ENCODE assay signal across 20 cellular contexts in genomic region chrX:140066262-140066661, GRCh38.
"Had no signal": no experiment of that assay in that cellular context is flagged by ENCODE, and none has a peak within 500 bp of the region (broad histone marks: within the 10 kb centered on the region; RNA-seq: fewer than 3 reads in every experiment).

No MANE protein-coding gene starts in this region.

- H3K27me3 ChIP-seq: esophagus squamous epithelium, suprapubic skin had no signal

- H3K4me3 ChIP-seq: esophagus squamous epithelium, mucosa of descending colon, prostate gland, skin epidermis, suprapubic skin had no signal

- H3K36me3 Mint-ChIP-seq: activated CD4-positive, alpha-beta memory T cell treated with anti-CD3 and anti-CD28 coated beads for 36 hours; activated naive CD8-positive, alpha-beta T cell; immature natural killer cell; memory B cell; naive B cell; type B pancreatic cell had no signal

- H3K27ac Mint-ChIP-seq: activated B cell treated with CpG ODN at 0.5 μM for 24 hours; activated CD4-positive, alpha-beta memory T cell treated with anti-CD3 and anti-CD28 coated beads for 36 hours; activated naive CD8-positive, alpha-beta T cell; activated T-helper 1 cell treated with anti-CD3 and anti-CD28 coated beads, Interleukin-12 subunit alpha, Interleukin-12 subunit beta, Interleukin-2, Interleukin-4 antibody, amounts not matched to agents 30 ng/mL and 10 ng/mL and 1 ng/mL, durations not matched to agents 14 hours and 24 hours and 36 hours; effector memory CD8-positive, alpha-beta T cell; immature natural killer cell; memory B cell; naive B cell; stimulated activated naive CD8-positive, alpha-beta T cell treated with anti-CD3 and anti-CD28 coated beads, Interleukin-15, amount 100 ng/mL, for 72 hours; type B pancreatic cell had no signal

- H3K27ac ChIP-seq: esophagus squamous epithelium, prostate gland, skin epidermis, suprapubic skin had no signal

- H3K27me3 Mint-ChIP-seq: activated B cell treated with CpG ODN at 0.5 μM for 24 hours; activated CD4-positive, alpha-beta memory T cell treated with anti-CD3 and anti-CD28 coated beads for 36 hours; activated naive CD8-positive, alpha-beta T cell; effector memory CD8-positive, alpha-beta T cell; stimulated activated naive CD8-positive, alpha-beta T cell treated with anti-CD3 and anti-CD28 coated beads, Interleukin-15, amount 100 ng/mL, for 72 hours; type B pancreatic cell had no signal

- DNase-seq: activated B cell treated with CpG ODN at 0.5 μM for 24 hours; activated CD4-positive, alpha-beta memory T cell treated with anti-CD3 and anti-CD28 coated beads for 36 hours; activated CD4-positive, alpha-beta T cell treated with anti-CD3 and anti-CD28 coated beads for 4 hours; activated gamma-delta T cell treated with Interleukin-2 at 50 U/mL for 16 hours; activated T-cell treated with anti-CD3 and anti-CD28 coated beads for 4 hours; effector memory CD8-positive, alpha-beta T cell; esophagus squamous epithelium; immature natural killer cell; mucosa of descending colon; naive B cell; right cardiac atrium; stimulated activated naive CD8-positive, alpha-beta T cell treated with anti-CD3 and anti-CD28 coated beads, Interleukin-15, amount 100 ng/mL, for 72 hours had no signal

- H3K4me1 Mint-ChIP-seq: activated B cell treated with CpG ODN at 0.5 μM for 24 hours; immature natural killer cell; memory B cell; naive B cell; neural crest cell; stimulated activated naive CD8-positive, alpha-beta T cell treated with anti-CD3 and anti-CD28 coated beads, Interleukin-15, amount 100 ng/mL, for 72 hours had no signal

- ATAC-seq: effector memory CD8-positive, alpha-beta T cell; mucosa of descending colon; right cardiac atrium; stimulated activated naive CD8-positive, alpha-beta T cell treated with anti-CD3 and anti-CD28 coated beads, Interleukin-15, amount 100 ng/mL, for 72 hours had no signal

- H3K4me3 Mint-ChIP-seq: activated B cell treated with CpG ODN at 0.5 μM for 24 hours; activated CD4-positive, alpha-beta memory T cell treated with anti-CD3 and anti-CD28 coated beads for 36 hours; activated naive CD8-positive, alpha-beta T cell; activated T-helper 1 cell treated with anti-CD3 and anti-CD28 coated beads, Interleukin-12 subunit alpha, Interleukin-12 subunit beta, Interleukin-2, Interleukin-4 antibody, amounts not matched to agents 30 ng/mL and 10 ng/mL and 1 ng/mL, durations not matched to agents 14 hours and 24 hours and 36 hours; effector memory CD8-positive, alpha-beta T cell; immature natural killer cell; memory B cell; naive B cell; neural crest cell; stimulated activated naive CD8-positive, alpha-beta T cell treated with anti-CD3 and anti-CD28 coated beads, Interleukin-15, amount 100 ng/mL, for 72 hours; type B pancreatic cell had no signal

- H3K9me3 ChIP-seq: esophagus squamous epithelium, mucosa of descending colon, prostate gland, suprapubic skin had no signal
